ENCODE assay signal across 19 cellular contexts in genomic region chr11:90171359-90171758, GRCh38. TPM values are rescaled to one million over a fixed set of nuclear protein-coding genes. Genes with fewer than 3 reads are reported as not detected.
A peak's percentile ranks its signal among the peaks of the same experiment; 100 is the strongest.
DNase-seq lines count a peak whose midpoint lies in the region; ATAC-seq and TF ChIP-seq lines count a peak whose summit lies in the region.
"Had no signal": no experiment of that assay in that cellular context is flagged by ENCODE, and none has a peak within 500 bp of the region (broad histone marks: within the 10 kb centered on the region; RNA-seq: fewer than 3 reads in every experiment).

No MANE protein-coding gene starts in this region.

- no peak overlapping the region for H2AFZ ChIP-seq in SK-N-SH (ENCODE audit: low read depth)

- TF ChIP-seq EP300 in SK-N-SH (IDR thresholded peaks at IDR 0.05; ENCODE audit: borderline replicate concordance in 1 of 2, low read depth in 1 of 2, low read length in 1 of 2): no peak

- H3K4me2 ChIP-seq in SK-N-SH: no peak overlapping the region
- H3K4me2 ChIP-seq: A549 had no signal

- DNase-seq in SK-N-SH (no peak), SW480 (ENCODE audit: low spot score) (peak; percentile 1), uterus (no peak)
- DNase-seq: AML-193; Calu3; CD4-positive, alpha-beta T cell; DMS79 treated with DMSO at 0.1 percent for 48 hours; GF-D8; IMR-90 had no signal

- H3K4me3 ChIP-seq in SK-N-SH (ENCODE audit: low read depth in 2 of 2, low read length in 1 of 2) (no peak overlapping the region), mesodermal cell (ENCODE audit: extremely low read depth, insufficient read depth, low read length, poor library complexity, severe bottlenecking) (no peak overlapping the region), uterus (no peak overlapping the region)
- H3K4me3 ChIP-seq: A549, HAP-1 had no signal

- POLR2A ChIA-PET in SK-N-SH (lab: Yijun Ruan, JAX): no interaction called here

- H3K9me3 ChIP-seq in SK-N-SH (no peaks in the 10 kb centered on the region), mesodermal cell (ENCODE audit: control insufficient read depth, low read length) (no peaks in the 10 kb centered on the region), uterus (no peaks in the 10 kb centered on the region)
- H3K9me3 ChIP-seq: A549, HAP-1 had no signal

- no peaks in the 10 kb centered on the region for H3F3A ChIP-seq in SK-N-SH (replicated peaks; ENCODE audit: insufficient read depth)

- H3K27me3 ChIP-seq in SK-N-SH (ENCODE audit: insufficient read depth): no peaks in the 10 kb centered on the region
- H3K27me3 ChIP-seq in uterus: no peaks in the 10 kb centered on the region

- no peaks in the 10 kb centered on the region for H3K9me2 ChIP-seq in SK-N-SH

- TF ChIP-seq POLR2A in uterus (IDR thresholded peaks at IDR 0.05): no peak

- H3K79me2 ChIP-seq in SK-N-SH (ENCODE audit: insufficient read depth): no peaks in the 10 kb centered on the region

- no peak for ATAC-seq in SK-N-SH treated with all-trans-retinoic acid at 6 μM for 48 hours
- ATAC-seq in HG03025 (IDR thresholded peaks at IDR 0.05; ENCODE audit: low FRiP score, unreplicated experiment): no peak
- ATAC-seq in GM21619 (IDR thresholded peaks at IDR 0.05; ENCODE audit: unreplicated experiment): no peak
- ATAC-seq: A549 had no signal

- peaks cover 0 to 4% of the 10 kb centered on the region in 2 experiments; a peak in 1 of 4 replicates for H3K4me1 ChIP-seq in SK-N-SH (ENCODE audit: control insufficient read depth in 1 of 2, insufficient read depth in 2 of 2, low read depth in 1 of 2, low read length in 1 of 2)
- peaks cover 12% of the 10 kb centered on the region for H3K4me1 ChIP-seq in mesodermal cell (ENCODE audit: control insufficient read depth, insufficient read depth, low read length, poor library complexity, severe bottlenecking)
- no peaks in the 10 kb centered on the region for H3K4me1 ChIP-seq in uterus
- H3K4me1 ChIP-seq: A549, HAP-1 had no signal

- no peaks in the 10 kb centered on the region for H4K20me1 ChIP-seq in SK-N-SH (ENCODE audit: insufficient read depth)

- no peak overlapping the region for H3K9ac ChIP-seq in SK-N-SH

- intact Hi-C loops in uterus (cut with DNase I; ENCODE audit: low total_unique reads): no loop called here

- H3K27ac ChIP-seq in SK-N-SH (ENCODE audit: low read depth in 2 of 2, low read length in 1 of 2) (no peak overlapping the region), mesodermal cell (ENCODE audit: low read depth, low read length, severe bottlenecking) (peak overlapping the region; percentile 25), uterus (no peak overlapping the region)
- H3K27ac ChIP-seq: 22Rv1, A549, C4-2B had no signal

- no peak for TF ChIP-seq CTCF in SK-N-SH (IDR thresholded peaks at IDR 0.05)
- no peak for TF ChIP-seq CTCF in uterus (IDR thresholded peaks at IDR 0.05)

- TF ChIP-seq RAD21 in SK-N-SH (IDR thresholded peaks at IDR 0.05; ENCODE audit: low read length): no peak

- H3K36me3 ChIP-seq in SK-N-SH (replicated peaks in 1 of 2; ENCODE audit: control insufficient read depth in 1 of 2, insufficient read depth in 2 of 2, low read length in 1 of 2) (no peaks in the 10 kb centered on the region), mesodermal cell (ENCODE audit: control insufficient read depth, insufficient read depth, low read length) (peaks cover 20% of the 10 kb centered on the region), uterus (no peaks in the 10 kb centered on the region)
- H3K36me3 ChIP-seq: HAP-1 had no signal

- CTCF ChIA-PET in SK-N-SH (lab: Yijun Ruan, JAX): interaction anchor here (2.5 kb wide), 1 partner anchor 34 kb away, joined by 10 read pairs; no protein-coding TSS in a partner anchor

TF ChIP-seq in SK-N-SH treated with all-trans-retinoic acid at 6 μM for 48 hours, 23 proteins besides CTCF, POLR2A, EP300 and RAD21:
- TF ChIP-seq ISL1 (CRISPR knock-in tag; IDR thresholded peaks at IDR 0.05): peak; percentile 10; the same call in 1 of the 2 replicates
- TF ChIP-seq ZNF70 (CRISPR knock-in tag; IDR thresholded peaks at IDR 0.05): no peak

TF ChIP-seq in SK-N-SH, 30 proteins besides CTCF, POLR2A, EP300 and RAD21:
- TF ChIP-seq FOSL2 (IDR thresholded peaks at IDR 0.05; ENCODE audit: borderline replicate concordance, low read depth): no peak
- no peak for TF ChIP-seq ZBTB33 (IDR thresholded peaks at IDR 0.05; ENCODE audit: borderline replicate concordance, low read depth)
- TF ChIP-seq FOXJ3 (CRISPR knock-in tag; IDR thresholded peaks at IDR 0.05): no peak
- TF ChIP-seq EZH2phosphoT487 (IDR thresholded peaks at IDR 0.05; ENCODE audit: borderline replicate concordance, low read depth): no peak
- TF ChIP-seq SIN3A (IDR thresholded peaks at IDR 0.05; ENCODE audit: borderline replicate concordance, low read depth, low read length): no peak
- no peak for TF ChIP-seq POLR2AphosphoS5 (IDR thresholded peaks at IDR 0.05; ENCODE audit: low read depth, low read length)
- no peak for TF ChIP-seq MXI1 (IDR thresholded peaks at IDR 0.05; ENCODE audit: low read depth, low read length)
- no peak for TF ChIP-seq TCF12 (IDR thresholded peaks at IDR 0.05)
TF ChIP-seq in SK-N-SH: peak in this region for 0.

RNA-seq across cellular contexts. Expression of gene NAALAD2, which starts 36.9 kb away (rescaled TPM):
- 0.74 and 1.1 TPM in 2 replicates for polyA plus RNA-seq in SK-N-SH (2012; rRNA removed)
- 0.70 and 0.77 TPM in 2 replicates for polyA plus RNA-seq in SK-N-SH (2012; cell fraction: cytosol; rRNA removed)
- 2.5 and 3.5 TPM in 2 replicates for polyA plus RNA-seq in SK-N-SH (2012; cell fraction: nucleus; rRNA removed)
- polyA plus RNA-seq in mesodermal cell (2013, experiment 1 of 2): 30.4 TPM
- 41.9 TPM for polyA plus RNA-seq in mesodermal cell (2013, experiment 2 of 2)
- 10 to 100 TPM in 2 of 4 donors, 1 to 10 TPM in 2; 3.5 to 74.8 (median 10.4) TPM for total RNA-seq in uterus
- total RNA-seq: CD4-positive, alpha-beta T cell; HT-29 had no signal
- polyA plus RNA-seq: A549, BJ had no signal

RNA-seq across cellular contexts. Expression of gene CHORDC1, which starts 51.5 kb away (rescaled TPM):
- 12.1 and 14.0 TPM in 2 replicates for polyA plus RNA-seq in SK-N-SH (2012; rRNA removed)
- 16.1 and 18.2 TPM in 2 replicates for polyA plus RNA-seq in SK-N-SH (2012; cell fraction: cytosol; rRNA removed)
- polyA plus RNA-seq in SK-N-SH (2012; cell fraction: nucleus; rRNA removed): 13.4 and 19.8 TPM in 2 replicates
- 35.2 TPM for polyA plus RNA-seq in mesodermal cell (2013, experiment 1 of 2)
- 30.4 TPM for polyA plus RNA-seq in mesodermal cell (2013, experiment 2 of 2)
- 100 to 1,000 TPM in 1 of 4 donors, 10 to 100 TPM in 3; 23.5 to 373 (median 58.7) TPM for total RNA-seq in uterus
